1 cellular context compared by ENCODE assay signal in genomic region chr2:3743951-3744555, GRCh38.
TF ChIP-seq lines count a peak whose summit lies in the region.

No MANE protein-coding gene starts in this region.

TF ChIP-seq in SK-N-SH, 30 proteins besides CTCF, POLR2A, EP300 and RAD21 (continued from another document):
- TF ChIP-seq REST (IDR thresholded peaks at IDR 0.05; ENCODE audit: low read depth, low read length), result no peak
- TF ChIP-seq NFIC (IDR thresholded peaks at IDR 0.05; ENCODE audit: borderline replicate concordance), result no peak
- no peak for TF ChIP-seq FOXM1 (IDR thresholded peaks at IDR 0.05; ENCODE audit: low read depth)
- no peak for TF ChIP-seq RCOR1 (IDR thresholded peaks at IDR 0.05; ENCODE audit: low read length)
- TF ChIP-seq TEAD4 (IDR thresholded peaks at IDR 0.05; ENCODE audit: borderline replicate concordance, insufficient read depth), result no peak
- TF ChIP-seq YY1 (IDR thresholded peaks at IDR 0.05; ENCODE audit: low read depth), result no peak
- no peak for TF ChIP-seq RFX5 (IDR thresholded peaks at IDR 0.05; ENCODE audit: low read length)
- TF ChIP-seq TCF12 (IDR thresholded peaks at IDR 0.05), result no peak
- TF ChIP-seq MEF2A (IDR thresholded peaks at IDR 0.05; ENCODE audit: borderline replicate concordance, low read depth), result no peak
- TF ChIP-seq MXI1 (IDR thresholded peaks at IDR 0.05; ENCODE audit: low read depth, low read length), result no peak
